Comparison of ENCODE assay signal across 6 cellular contexts in genomic region chr6:31740397-31741223, GRCh38. TPM values are rescaled to one million over a fixed set of nuclear protein-coding genes. Genes with fewer than 3 reads are reported as not detected.
A peak's percentile ranks its signal among the peaks of the same experiment; 100 is the strongest.
DNase-seq lines count a peak whose midpoint lies in the region; ATAC-seq, FAIRE-seq and TF ChIP-seq lines count a peak whose summit lies in the region.

No MANE protein-coding gene starts in this region.

- no peaks in the 10 kb centered on the region for H3K27me3 ChIP-seq in pancreas

- H3K9me3 Mint-ChIP-seq in activated T-cell treated with anti-CD3 and anti-CD28 coated beads, Interleukin-2, amount 50 U/mL, for 4 hours: no peaks in the 10 kb centered on the region

- H3K27ac ChIP-seq in coronary artery (peak overlapping the region; percentile 33 to 64), pancreas (peak overlapping the region in 3 of 4 donors; percentile 63 to 92 (median 89))

- peak overlapping the region; percentile 95 for H3K4me3 Mint-ChIP-seq in activated T-cell treated with anti-CD3 and anti-CD28 coated beads, Interleukin-2, amount 50 U/mL, for 4 hours

- no peak for FAIRE-seq in pancreas (lab: Jason Lieb, UNC)

- peaks cover 22 to 30% (median 29%) of the 10 kb centered on the region in 3 donors for H3K4me1 ChIP-seq in pancreas

- H3K4me3 ChIP-seq in coronary artery: peak overlapping the region; percentile 88
- H3K4me3 ChIP-seq in pancreas: peak overlapping the region; percentile 54 to 80 (median 63)

- H3K9me3 ChIP-seq in pancreas: no peaks in the 10 kb centered on the region

- no peak for DNase-seq in activated T-cell treated with anti-CD3 and anti-CD28 coated beads, Interleukin-2, amount 50 U/mL, for 4 hours
- no peak for DNase-seq in activated T-cell treated with anti-CD3 and anti-CD28 coated beads, Interleukin-2, amount 50 U/mL, for 1 hour
- no peak for DNase-seq in coronary artery (ENCODE audit: low spot score)
- DNase-seq in pancreas: no peak
- no peak for DNase-seq in DMS53 (lab: John Stamatoyannopoulos, UW)
- no peak for DNase-seq in amygdala (lab: John Stamatoyannopoulos, UW)

- no peak for TF ChIP-seq CTCF in coronary artery (IDR thresholded peaks at IDR 0.05)
- no peak for TF ChIP-seq CTCF in pancreas (IDR thresholded peaks at IDR 0.05)

- 22 to 24% methylated on average over 29 of the region's 29 CpGs for whole genome bisulfite sequencing in pancreas, 2 donors

- H3K4me1 Mint-ChIP-seq in activated T-cell treated with anti-CD3 and anti-CD28 coated beads, Interleukin-2, amount 50 U/mL, for 4 hours (ENCODE audit: low read depth): peaks cover 52% of the 10 kb centered on the region

- peaks cover 8% of the 10 kb centered on the region for H3K36me3 Mint-ChIP-seq in activated T-cell treated with anti-CD3 and anti-CD28 coated beads, Interleukin-2, amount 50 U/mL, for 4 hours (ENCODE audit: insufficient read depth)

- ATAC-seq in activated T-cell treated with anti-CD3 and anti-CD28 coated beads, Interleukin-2, amount 50 U/mL, for 4 hours: peak in 1 of 2 donors; percentile 0
- no peak for ATAC-seq in pancreas

- intact Hi-C loops in pancreas (cut with DNase I): no loop called here

- no peaks in the 10 kb centered on the region for H3K27me3 Mint-ChIP-seq in activated T-cell treated with anti-CD3 and anti-CD28 coated beads, Interleukin-2, amount 50 U/mL, for 4 hours (ENCODE audit: low read depth)

- no peaks in the 10 kb centered on the region for H3K36me3 ChIP-seq in pancreas

RNA-seq across cellular contexts. Expression of gene MSH5, which starts 0.8 kb away (rescaled TPM):
- 10 to 100 TPM; 30.9 to 35.4 (median 34.3) TPM for total RNA-seq in activated T-cell treated with anti-CD3 and anti-CD28 coated beads, Interleukin-2, amount 50 U/mL, for 4 hours
- 1 to 10 TPM; 2.2 to 7.6 (median 5.3) TPM for total RNA-seq in pancreas
- 10 to 100 TPM; 11.3 to 17.4 TPM for polyA plus RNA-seq in pancreas

RNA-seq across cellular contexts. Expression of gene CLIC1, which starts 4.3 kb away (rescaled TPM):
- total RNA-seq in activated T-cell treated with anti-CD3 and anti-CD28 coated beads, Interleukin-2, amount 50 U/mL, for 4 hours: 100 to 1,000 TPM; 344 to 370 (median 353) TPM
- 100 to 1,000 TPM in 2 of 6 donors, 10 to 100 TPM in 4; 61.0 to 150 (median 80.8) TPM for total RNA-seq in pancreas
- 100 to 1,000 TPM in 1 of 2 donors, 10 to 100 TPM in 1; 91.8 to 154 TPM for polyA plus RNA-seq in pancreas

RNA-seq across cellular contexts. Expression of gene DDAH2, which starts 11.5 kb away (rescaled TPM):
- total RNA-seq in activated T-cell treated with anti-CD3 and anti-CD28 coated beads, Interleukin-2, amount 50 U/mL, for 4 hours: 1 to 10 TPM; 3.4 to 3.9 (median 3.5) TPM
- total RNA-seq in pancreas: 10 to 100 TPM in 4 of 6 donors, 1 to 10 TPM in 2; 6.5 to 32.8 (median 13.0) TPM
- polyA plus RNA-seq in pancreas: 10 to 100 TPM; 58.2 to 68.8 TPM

RNA-seq across cellular contexts. Expression of gene MPIG6B, which starts 17.4 kb away (rescaled TPM):
- under 1 TPM in 2 of 3 donors, not detected in 1; 0.33 to 0.55 TPM for total RNA-seq in activated T-cell treated with anti-CD3 and anti-CD28 coated beads, Interleukin-2, amount 50 U/mL, for 4 hours
- under 1 TPM in 1 of 6 donors, not detected in 5; 0.06 TPM for total RNA-seq in pancreas
- polyA plus RNA-seq in pancreas: under 1 TPM in 1 of 2 donors, not detected in 1; 0.05 TPM

RNA-seq across cellular contexts. Expression of gene LY6G6C, which starts 19.1 kb away (rescaled TPM):
- not detected for total RNA-seq in activated T-cell treated with anti-CD3 and anti-CD28 coated beads, Interleukin-2, amount 50 U/mL, for 4 hours
- not detected for total RNA-seq in pancreas
- not detected for polyA plus RNA-seq in pancreas
